Comparison of ENCODE assay signal across 31 cellular contexts in the genomic region with DNA sequence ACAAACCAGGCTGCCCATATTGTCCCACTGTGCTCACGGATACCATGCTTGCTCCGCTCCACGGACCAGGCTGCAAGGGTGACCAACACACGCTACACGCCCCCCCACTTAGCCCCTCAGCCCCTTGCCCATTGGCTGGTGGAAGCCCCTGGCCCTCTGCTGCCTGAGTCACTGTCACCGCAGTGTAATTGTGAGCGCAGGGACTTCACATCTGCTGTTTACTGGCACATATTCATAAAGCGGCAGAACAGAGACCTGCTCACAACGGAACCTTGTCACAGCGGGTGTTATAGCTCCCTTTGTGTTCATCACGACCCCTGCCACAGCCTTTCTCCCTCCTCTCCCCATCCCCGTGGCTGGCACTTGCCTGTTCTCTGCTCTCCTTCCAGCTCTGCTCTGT.
DNase-seq lines count a peak whose midpoint lies in the region; ATAC-seq, FAIRE-seq and TF ChIP-seq lines count a peak whose summit lies in the region.
"Had no signal": no experiment of that assay in that cellular context is flagged by ENCODE, and none has a peak within 500 bp of the region (broad histone marks: within the 10 kb centered on the region; RNA-seq: fewer than 3 reads in every experiment).

No MANE protein-coding gene starts in this region.

- H3K9me3 Mint-ChIP-seq in activated naive CD4-positive, alpha-beta T cell treated with anti-CD3 and anti-CD28 coated beads, Interleukin-2, amount 50 U/mL, for 72 hours = peaks cover 5% of the 10 kb centered on the region in 2 donors
- H3K9me3 Mint-ChIP-seq: activated CD4-positive, alpha-beta memory T cell treated with anti-CD3 and anti-CD28 coated beads, Interleukin-2, amount 10 ng/mL, durations not matched to agents 7 days and 5 days had no signal

- intact Hi-C loops in posterior cingulate gyrus (cut with DNase I) = no loop called here

- H3K4me3 ChIP-seq in BLaER1 = no peak overlapping the region
- H3K4me3 ChIP-seq: adrenal gland, thyroid gland, vagina had no signal

- H3K27ac Mint-ChIP-seq in activated naive CD4-positive, alpha-beta T cell treated with anti-CD3 and anti-CD28 coated beads, Interleukin-2, amount 50 U/mL, for 72 hours = no peak overlapping the region
- H3K27ac Mint-ChIP-seq: activated CD4-positive, alpha-beta memory T cell treated with anti-CD3 and anti-CD28 coated beads, Interleukin-2, amount 10 ng/mL, durations not matched to agents 7 days and 5 days; activated naive CD4-positive, alpha-beta T cell treated with anti-CD3 and anti-CD28 coated beads for 36 hours; mesothelial cell of epicardium; T-helper 2 cell treated with Interferon-gamma antibody and Interleukin-4, amounts not matched to agents 5 μg/mL and 100 μg/mL, for 36 hours had no signal

- H3K9me3 ChIP-seq in BLaER1 = peaks cover 15% of the 10 kb centered on the region
- H3K9me3 ChIP-seq: adrenal gland, BE2C, thyroid gland, vagina had no signal

- no peak for ATAC-seq in HG03097 (IDR thresholded peaks at IDR 0.05; ENCODE audit: low FRiP score, unreplicated experiment)
- ATAC-seq in activated naive CD4-positive, alpha-beta T cell treated with anti-CD3 and anti-CD28 coated beads, Interleukin-2, amount 50 U/mL, for 72 hours = no peak
- ATAC-seq: HepG2, left ventricle myocardium superior had no signal

- H3K4me2 ChIP-seq in BLaER1 = peak overlapping the region; percentile 30

- no peak for FAIRE-seq in GM12891 (lab: Jason Lieb, UNC)
- FAIRE-seq: colon, HepG2, RCC 7860, small intestine had no signal

- peak in 31 of 51 donors; percentile 37 to 92 (median 63) for DNase-seq in hypothalamus (lab: John Stamatoyannopoulos, UW)
- peak; percentile 36 to 95 (median 69) for DNase-seq in posterior cingulate gyrus
- DNase-seq in activated naive CD4-positive, alpha-beta T cell treated with anti-CD3 and anti-CD28 coated beads, Interleukin-2, amount 50 U/mL, for 72 hours (ENCODE audit: low spot score in 2 of 2) = no peak
- no peak for DNase-seq in stimulated activated CD4-positive, alpha-beta T cell treated with anti-CD3 and anti-CD28 coated beads, Interleukin-1b, Interleukin-23, amount 100 ng/mL, for 48 hours
- DNase-seq in GM12891 (ENCODE audit: insufficient read length, low spot score) = no peak
- DNase-seq: activated CD4-positive, alpha-beta memory T cell treated with anti-CD3 and anti-CD28 coated beads, Interleukin-2, amount 10 ng/mL, durations not matched to agents 7 days and 5 days; activated CD4-positive, alpha-beta T cell treated with anti-CD3 and anti-CD28 coated beads for 1 hour; activated naive CD4-positive, alpha-beta T cell treated with anti-CD3 and anti-CD28 coated beads for 36 hours; adrenal gland; BE2C; effector CD4-positive, alpha-beta T cell; EL; islet precursor cell; Karpas-422; left ventricle myocardium superior; naive B cell; NCI-H2081; NCI-H526; SIG-M5; small intestine; stimulated activated naive CD4-positive, alpha-beta T cell treated with Interleukin-2 at 50 U/mL for 16 hours; thyroid gland had no signal

- H3K36me3 Mint-ChIP-seq in activated naive CD4-positive, alpha-beta T cell treated with anti-CD3 and anti-CD28 coated beads, Interleukin-2, amount 50 U/mL, for 72 hours = no peaks in the 10 kb centered on the region
- H3K36me3 Mint-ChIP-seq: naive B cell had no signal

- H3K27me3 ChIP-seq in BLaER1 = no peaks in the 10 kb centered on the region
- H3K27me3 ChIP-seq: adrenal gland, BE2C, thyroid gland, vagina had no signal

- H3K27ac ChIP-seq in BLaER1 (0 out of 2 replicates have a peak overlapping the region, but pooled peaks have one; percentile 4), angular gyrus (ENCODE audit: low read depth, low read length) (peak overlapping the region; percentile 97)
- H3K27ac ChIP-seq: adrenal gland, thyroid gland, vagina had no signal

- H3K36me3 ChIP-seq in BLaER1 = no peaks in the 10 kb centered on the region
- H3K36me3 ChIP-seq: adrenal gland, BE2C, thyroid gland, vagina had no signal

- H3K4me1 ChIP-seq in BLaER1 = peaks cover 51% of the 10 kb centered on the region
- H3K4me1 ChIP-seq: adrenal gland, thyroid gland, vagina had no signal

- H3K9ac ChIP-seq in BLaER1 = 0 out of 2 replicates have a peak overlapping the region, but pooled peaks have one; percentile 18

- no peak for TF ChIP-seq POLR2A in GM12891 (IDR thresholded peaks at IDR 0.05; ENCODE audit: low read depth, low read length)

- H4K20me1 ChIP-seq in BLaER1 = no peaks in the 10 kb centered on the region

TF ChIP-seq in GM12891, 5 proteins besides CTCF, POLR2A, EP300 and RAD21:
- TF ChIP-seq POLR2AphosphoS5 (IDR thresholded peaks at IDR 0.05; ENCODE audit: low read depth, low read length) = no peak
- TF ChIP-seq PAX5 (IDR thresholded peaks at IDR 0.05; ENCODE audit: insufficient read depth, low read length, severe bottlenecking) = no peak
- TF ChIP-seq TAF1 (IDR thresholded peaks at IDR 0.05; ENCODE audit: low read depth, low read length) = no peak
- TF ChIP-seq SPI1 (IDR thresholded peaks at IDR 0.05; ENCODE audit: low read depth, low read length) = no peak
- no peak for TF ChIP-seq POU2F2 (IDR thresholded peaks at IDR 0.05; ENCODE audit: low read depth, low read length)

Comparison
In these comparisons a context has a peak if more than half of its experiments do, and no peak if none do; other contexts are left out.
1. DNase-seq: peak in hypothalamus (31 of 51) and posterior cingulate gyrus (10 of 10); none in activated naive CD4-positive, alpha-beta T cell treated with anti-CD3 and anti-CD28 coated beads, Interleukin-2, amount 50 U/mL, for 72 hours (0 of 2), stimulated activated CD4-positive, alpha-beta T cell treated with anti-CD3 and anti-CD28 coated beads, Interleukin-1b, Interleukin-23, amount 100 ng/mL, for 48 hours (single experiment) and GM12891 (single experiment).